14 cellular contexts compared by ENCODE assay signal in the genomic region with DNA sequence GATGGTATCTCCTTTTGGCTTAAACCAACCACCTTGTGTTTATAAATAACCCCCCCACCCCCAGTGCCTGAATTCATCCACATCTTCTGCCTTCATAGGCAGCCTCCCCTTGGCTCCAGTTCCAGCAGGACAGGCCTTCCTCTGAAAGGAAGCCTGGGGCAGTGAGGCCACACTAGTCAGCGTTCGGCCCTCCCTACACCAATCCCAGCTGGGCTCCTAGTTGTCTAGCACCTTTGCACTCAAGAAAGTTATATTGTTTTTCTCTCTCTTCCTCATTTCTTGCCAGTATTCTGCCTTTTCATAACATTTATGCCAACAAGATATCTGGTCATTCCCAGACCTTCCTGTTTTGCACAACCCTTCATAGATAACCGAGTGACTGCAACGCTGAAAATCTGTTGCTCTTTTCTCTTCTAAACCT.
A peak's percentile ranks its signal among the peaks of the same experiment; 100 is the strongest.
DNase-seq lines count a peak whose midpoint lies in the region; ATAC-seq and TF ChIP-seq lines count a peak whose summit lies in the region.
"Had no signal": no experiment of that assay in that cellular context is flagged by ENCODE, and none has a peak within 500 bp of the region (broad histone marks: within the 10 kb centered on the region; RNA-seq: fewer than 3 reads in every experiment).

No MANE protein-coding gene starts in this region.

- H3K27ac Mint-ChIP-seq in CD8-positive, alpha-beta memory T cell, result peak overlapping the region in 5 of 8 donors; percentile 12 to 67 (median 30)
- H3K27ac Mint-ChIP-seq in progenitor cell of endocrine pancreas, result peak overlapping the region; percentile 49

- no peak for DNase-seq in CD8-positive, alpha-beta memory T cell
- no peak for DNase-seq in PC-9
- DNase-seq in esophagus squamous epithelium (lab: John Stamatoyannopoulos, UW), result no peak
- DNase-seq in progenitor cell of endocrine pancreas (ENCODE audit: low spot score, unreplicated experiment), result no peak
- no peak for DNase-seq in medulla oblongata (ENCODE audit: extremely low spot score)
- no peak for DNase-seq in caudate nucleus (lab: John Stamatoyannopoulos, UW)
- DNase-seq in mucosa of descending colon, result no peak
- DNase-seq: activated CD4-positive, alpha-beta T cell treated with anti-CD3 and anti-CD28 coated beads for 4 hours; brain microvascular endothelial cell; midbrain; NCI-H1092 treated with DMSO at 0.1 percent for 48 hours; NCI-H226 had no signal

- intact Hi-C loops in PC-9 (cut with micrococcal nuclease; ENCODE audit: unreplicated experiment), result no loop called here
- intact Hi-C loops in esophagus squamous epithelium (cut with DNase I), result no loop called here
- intact Hi-C loops in mucosa of descending colon (cut with DNase I, micrococcal nuclease), result no loop called here

- peaks cover 6% of the 10 kb centered on the region; the same call in 1 of the 2 replicates for H3F3A ChIP-seq in PC-9 (ENCODE audit: insufficient read depth, low read depth)

- no peak overlapping the region for H3K27ac ChIP-seq in CD8-positive, alpha-beta memory T cell (ENCODE audit: low read depth, low read length)
- H3K27ac ChIP-seq in PC-9 (no peak overlapping the region), esophagus squamous epithelium (peak overlapping the region in 3 of 4 donors; percentile 16 to 75 (median 74)), caudate nucleus (ENCODE audit: low read depth, low read length) (no peak overlapping the region)
- H3K27ac ChIP-seq: brain microvascular endothelial cell had no signal

- ATAC-seq in HG03442 (IDR thresholded peaks at IDR 0.05; ENCODE audit: unreplicated experiment) (no peak), mucosa of descending colon (no peak)

- H3K27me3 ChIP-seq in CD8-positive, alpha-beta memory T cell (ENCODE audit: insufficient read depth, low read length, poor library complexity, severe bottlenecking), result no peaks in the 10 kb centered on the region
- H3K27me3 ChIP-seq in PC-9 (ENCODE audit: insufficient read depth, low read depth) (no peaks in the 10 kb centered on the region), esophagus squamous epithelium (no peaks in the 10 kb centered on the region)
- H3K27me3 ChIP-seq: brain microvascular endothelial cell had no signal

- no peaks in the 10 kb centered on the region for H3K4me1 ChIP-seq in CD8-positive, alpha-beta memory T cell (ENCODE audit: insufficient read depth, low read length)
- H3K4me1 ChIP-seq in PC-9 (replicated peaks; ENCODE audit: insufficient read depth) (peaks cover 30% of the 10 kb centered on the region), esophagus squamous epithelium (peaks cover 5 to 50% (median 30%) of the 10 kb centered on the region in 3 donors), mucosa of descending colon (ENCODE audit: low read depth) (peaks cover 16% of the 10 kb centered on the region)

- WGBS in esophagus squamous epithelium, 2 donors, result 58 to 71% methylated on average over 4 of the region's 4 CpGs

- peaks cover 0 to 3% (median 1%) of the 10 kb centered on the region in 3 donors for H3K4me1 Mint-ChIP-seq in CD8-positive, alpha-beta memory T cell
- H3K4me1 Mint-ChIP-seq in progenitor cell of endocrine pancreas (ENCODE audit: low read depth), result peaks cover 20% of the 10 kb centered on the region

- H3K9me3 Mint-ChIP-seq in CD8-positive, alpha-beta memory T cell, result no peaks in the 10 kb centered on the region
- no peaks in the 10 kb centered on the region for H3K9me3 Mint-ChIP-seq in progenitor cell of endocrine pancreas (ENCODE audit: low read depth)
- H3K9me3 Mint-ChIP-seq: stimulated activated naive CD8-positive, alpha-beta T cell treated with anti-CD3 and anti-CD28 coated beads, Interleukin-15, Interleukin-2, amounts not matched to agents 100 ng/mL and 50 ng/mL, for 24 hours had no signal

- no peak for TF ChIP-seq POLR2A in esophagus squamous epithelium (IDR thresholded peaks at IDR 0.05)

- CTCF ChIA-PET in CD8-positive, alpha-beta memory T cell (lab: Charles Lee), result no interaction called here
- CTCF ChIA-PET in PC-9 (lab: Charles Lee), result interaction anchor here (0.6 kb wide), 1 partner anchor 46 kb away, joined by 3 read pairs; no protein-coding TSS in a partner anchor

- H2AFZ ChIP-seq in PC-9, result no peak overlapping the region

- peaks cover 0 to 63% (median 29%) of the 10 kb centered on the region in 3 donors for H3K36me3 Mint-ChIP-seq in CD8-positive, alpha-beta memory T cell
- H3K36me3 Mint-ChIP-seq in progenitor cell of endocrine pancreas (ENCODE audit: insufficient read depth), result peaks cover 17% of the 10 kb centered on the region

- H3K4me3 ChIP-seq in CD8-positive, alpha-beta memory T cell (ENCODE audit: low read length), result no peak overlapping the region
- H3K4me3 ChIP-seq in PC-9, result no peak overlapping the region
- H3K4me3 ChIP-seq in esophagus squamous epithelium, result no peak overlapping the region
- H3K4me3 ChIP-seq in mucosa of descending colon, result no peak overlapping the region

- TF ChIP-seq CTCF in PC-9 (conservative IDR thresholded peaks at IDR 0.05) (no peak), esophagus squamous epithelium (IDR thresholded peaks at IDR 0.05) (no peak), progenitor cell of endocrine pancreas (IDR thresholded peaks at IDR 0.05; ENCODE audit: unreplicated experiment) (no peak), mucosa of descending colon (IDR thresholded peaks at IDR 0.05) (no peak)

- H3K36me3 ChIP-seq in CD8-positive, alpha-beta memory T cell (ENCODE audit: insufficient read depth, low read length), result peaks cover 30% of the 10 kb centered on the region
- peaks cover 10% of the 10 kb centered on the region; the same call in 1 of the 2 replicates for H3K36me3 ChIP-seq in PC-9 (ENCODE audit: low read depth)
- peaks cover 14 to 60% (median 22%) of the 10 kb centered on the region in 3 donors for H3K36me3 ChIP-seq in esophagus squamous epithelium
- H3K36me3 ChIP-seq in mucosa of descending colon (ENCODE audit: low read depth), result peaks cover 12% of the 10 kb centered on the region

- H3K9me2 ChIP-seq in PC-9 (ENCODE audit: insufficient read depth), result no peaks in the 10 kb centered on the region

- H4K20me1 ChIP-seq in PC-9 (ENCODE audit: insufficient read depth), result no peaks in the 10 kb centered on the region

- POLR2A ChIA-PET in CD8-positive, alpha-beta memory T cell (lab: Charles Lee), result no interaction called here
- POLR2A ChIA-PET in PC-9 (lab: Charles Lee; ENCODE audit: unreplicated experiment), result interaction anchor here (0.7 kb wide), 1 partner anchor 14 kb away, joined by 3 read pairs; no protein-coding TSS in a partner anchor

- BruUV-seq in PC-9 (replicated peaks; lab: Mats Ljungman, UMichigan), result TSS peak; percentile 15

- no peak overlapping the region for H3K4me3 Mint-ChIP-seq in CD8-positive, alpha-beta memory T cell
- H3K4me3 Mint-ChIP-seq in progenitor cell of endocrine pancreas (ENCODE audit: low read depth), result no peak overlapping the region
- H3K4me3 Mint-ChIP-seq: stimulated activated naive CD8-positive, alpha-beta T cell treated with anti-CD3 and anti-CD28 coated beads, Interleukin-15, Interleukin-2, amounts not matched to agents 100 ng/mL and 50 ng/mL, for 24 hours had no signal

- no peak overlapping the region for H3K4me2 ChIP-seq in PC-9

- H3K27me3 Mint-ChIP-seq in CD8-positive, alpha-beta memory T cell, result no peaks in the 10 kb centered on the region
- H3K27me3 Mint-ChIP-seq in progenitor cell of endocrine pancreas, result no peaks in the 10 kb centered on the region
- H3K27me3 Mint-ChIP-seq: stimulated activated naive CD8-positive, alpha-beta T cell treated with anti-CD3 and anti-CD28 coated beads, Interleukin-15, Interleukin-2, amounts not matched to agents 100 ng/mL and 50 ng/mL, for 24 hours had no signal

- no peaks in the 10 kb centered on the region for H3K79me2 ChIP-seq in PC-9 (ENCODE audit: low read depth)

- no peaks in the 10 kb centered on the region for H3K9me3 ChIP-seq in CD8-positive, alpha-beta memory T cell (ENCODE audit: low read length)
- H3K9me3 ChIP-seq in PC-9 (ENCODE audit: insufficient read depth, low read depth) (no peaks in the 10 kb centered on the region), esophagus squamous epithelium (no peaks in the 10 kb centered on the region), mucosa of descending colon (no peaks in the 10 kb centered on the region)

Comparison
In these comparisons a context has a peak if more than half of its experiments do, and no peak if none do; other contexts are left out.
1. H3K27ac ChIP-seq: peak in esophagus squamous epithelium (3 of 4); none in CD8-positive, alpha-beta memory T cell (single experiment), PC-9 (single experiment) and caudate nucleus (single experiment).